24 cellular contexts compared by ENCODE assay signal in the genomic region with DNA sequence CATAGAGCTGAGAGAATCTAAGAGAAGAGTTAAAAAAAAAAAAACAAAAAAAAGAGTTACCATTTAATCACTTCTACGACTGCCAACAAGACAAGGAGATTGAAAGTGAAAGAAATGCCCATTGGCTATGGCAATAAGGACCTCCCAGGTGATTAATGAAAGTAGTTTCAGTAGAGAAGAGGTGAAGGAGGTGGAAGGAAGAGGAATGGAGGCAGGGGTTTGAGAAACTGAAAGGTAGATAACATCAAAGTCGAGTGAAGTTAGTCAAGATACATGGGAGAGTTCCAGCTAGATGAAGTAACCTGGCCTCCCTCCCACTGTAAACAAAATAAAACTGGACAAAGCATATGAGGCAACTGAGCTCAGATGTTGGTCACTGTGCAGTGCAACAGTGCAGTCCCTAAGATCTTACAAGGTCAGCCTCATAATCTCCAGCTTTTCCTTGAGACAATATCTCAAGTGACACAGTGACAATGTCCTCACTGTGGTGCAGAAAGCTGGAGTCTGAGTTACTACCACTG.
"Had no signal": no experiment of that assay in that cellular context is flagged by ENCODE, and none has a peak within 500 bp of the region (broad histone marks: within the 10 kb centered on the region; RNA-seq: fewer than 3 reads in every experiment).

No MANE protein-coding gene starts in this region.

- H3K36me3 ChIP-seq: left ventricle myocardium inferior, sigmoid colon had no signal

- DNase-seq: activated CD4-positive, alpha-beta T cell treated with anti-CD3 and anti-CD28 coated beads for 36 hours; activated CD4-positive, CD25-positive, alpha-beta regulatory T cell; activated CD8-positive, alpha-beta memory T cell treated with anti-CD3 and anti-CD28 coated beads, Interleukin-2, amount 10 ng/mL, durations not matched to agents 7 days and 5 days; activated CD8-positive, alpha-beta T cell treated with anti-CD3 and anti-CD28 coated beads, Interleukin-2, amount 10 ng/mL, durations not matched to agents 7 days and 5 days; activated naive CD4-positive, alpha-beta T cell treated with Interleukin-2 at 50 U/mL for 16 hours; activated T-cell treated with anti-CD3 and anti-CD28 coated beads for 4 hours; activated T-cell treated with anti-CD3 and anti-CD28 coated beads, Interleukin-2, amount 50 U/mL, for 72 hours; anterior cingulate cortex; endodermal cell; foreskin melanocyte; kidney glomerular epithelial cell; left ventricle myocardium inferior; mucosa of descending colon; posterior cingulate gyrus; retina; sigmoid colon; small intestine; stimulated activated CD4-positive, alpha-beta T cell treated with anti-CD3 and anti-CD28 coated beads, Interleukin-4, amount 100 ng/mL, for 24 hours; stimulated activated CD8-positive, alpha-beta memory T cell treated with anti-CD3 and anti-CD28 coated beads, Interleukin-4, amount 100 ng/mL, for 48 hours; stimulated activated naive CD8-positive, alpha-beta T cell treated with anti-CD3 and anti-CD28 coated beads, Interleukin-15, amount 100 ng/mL, for 72 hours; substantia nigra had no signal

- H3K27ac ChIP-seq: left ventricle myocardium inferior, sigmoid colon had no signal

- ATAC-seq: activated CD4-positive, alpha-beta T cell treated with anti-CD3 and anti-CD28 coated beads for 36 hours; activated CD8-positive, alpha-beta memory T cell treated with anti-CD3 and anti-CD28 coated beads, Interleukin-2, amount 10 ng/mL, durations not matched to agents 7 days and 5 days; activated CD8-positive, alpha-beta T cell treated with anti-CD3 and anti-CD28 coated beads, Interleukin-2, amount 10 ng/mL, durations not matched to agents 7 days and 5 days; activated T-cell treated with anti-CD3 and anti-CD28 coated beads, Interleukin-2, amount 50 U/mL, for 72 hours; esophagus mucosa; mucosa of descending colon; stimulated activated memory B cell treated with anti-CD40 and anti-IgM and Interleukin-4, amounts not matched to agents 10 μg/mL and 1 μg/mL and 100 μg/mL, for 72 hours; stimulated activated naive CD8-positive, alpha-beta T cell treated with anti-CD3 and anti-CD28 coated beads, Interleukin-15, amount 100 ng/mL, for 72 hours had no signal

- H3K9me3 ChIP-seq: left ventricle myocardium inferior, mucosa of descending colon, sigmoid colon had no signal

- H3K27me3 ChIP-seq: sigmoid colon had no signal

- H3K4me3 ChIP-seq: left ventricle myocardium inferior, lung, mucosa of descending colon, sigmoid colon had no signal

- H3K4me1 ChIP-seq: left ventricle myocardium inferior, sigmoid colon had no signal
